Comparison of ENCODE assay signal across 9 cellular contexts in the genomic region with DNA sequence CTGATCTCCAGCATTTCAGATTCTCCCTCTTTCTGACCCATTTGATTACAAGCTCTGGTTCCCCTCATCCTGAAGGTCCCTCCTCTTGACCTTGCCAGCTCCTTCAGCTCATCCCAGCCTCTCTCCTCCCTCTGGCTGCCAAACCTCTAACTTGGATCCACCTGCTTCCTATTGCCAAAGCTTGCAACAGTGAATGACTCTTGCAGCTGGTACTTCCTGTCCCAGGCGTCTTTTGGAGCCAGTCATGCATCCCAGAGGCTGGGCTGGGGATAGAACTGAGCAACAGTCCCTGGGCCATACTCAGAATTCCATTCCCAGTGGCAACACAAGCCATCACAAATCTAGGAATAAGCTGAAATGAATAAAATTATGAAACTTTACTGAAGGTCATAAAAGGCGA. TPM values are rescaled to one million over a fixed set of nuclear protein-coding genes. Genes with fewer than 3 reads are reported as not detected.
DNase-seq lines count a peak whose midpoint lies in the region; ATAC-seq, FAIRE-seq and TF ChIP-seq lines count a peak whose summit lies in the region.
"Had no signal": no experiment of that assay in that cellular context is flagged by ENCODE, and none has a peak within 500 bp of the region (broad histone marks: within the 10 kb centered on the region; RNA-seq: fewer than 3 reads in every experiment).

No MANE protein-coding gene starts in this region.

- TF ChIP-seq EP300 in SK-N-SH (IDR thresholded peaks at IDR 0.05; ENCODE audit: borderline replicate concordance in 1 of 2, low read depth in 1 of 2, low read length in 1 of 2), result no peak

- no peak for TF ChIP-seq RAD21 in SK-N-SH (IDR thresholded peaks at IDR 0.05; ENCODE audit: low read length)

- peaks cover 5% of the 10 kb centered on the region for H3F3A ChIP-seq in SK-N-SH (replicated peaks; ENCODE audit: insufficient read depth)

- H3K9me3 Mint-ChIP-seq in activated CD8-positive, alpha-beta memory T cell treated with anti-CD3 and anti-CD28 coated beads, Interleukin-2, amount 10 ng/mL, durations not matched to agents 7 days and 5 days (ENCODE audit: low read depth), result peaks cover 2% of the 10 kb centered on the region
- H3K9me3 Mint-ChIP-seq in endothelial cell (ENCODE audit: unreplicated experiment), result no peaks in the 10 kb centered on the region
- peaks cover 6% of the 10 kb centered on the region for H3K9me3 Mint-ChIP-seq in type B pancreatic cell

- FAIRE-seq in urothelium cell line (lab: Jason Lieb, UNC), result no peak

- H3K9me3 ChIP-seq in SK-N-SH, result no peaks in the 10 kb centered on the region
- H3K9me3 ChIP-seq: lower lobe of right lung had no signal

- CTCF ChIA-PET in activated CD8-positive, alpha-beta memory T cell treated with anti-CD3 and anti-CD28 coated beads, Interleukin-2, amount 10 ng/mL, durations not matched to agents 7 days and 5 days (lab: Charles Lee), result interaction anchor here (0.7 to 1.3 kb wide), 4 partner anchors 10 to 121 kb away, joined by 3 to 8 read pairs (median 4); no protein-coding TSS in a partner anchor
- CTCF ChIA-PET in SK-N-SH (lab: Yijun Ruan, JAX), result interaction anchor here (0.9 to 2.0 kb wide), 5 partner anchors 10 to 121 kb away, joined by 3 to 7 read pairs (median 4); a partner anchor contains a TSS

- peaks cover 21% of the 10 kb centered on the region for H3K4me1 Mint-ChIP-seq in activated CD8-positive, alpha-beta memory T cell treated with anti-CD3 and anti-CD28 coated beads, Interleukin-2, amount 10 ng/mL, durations not matched to agents 7 days and 5 days
- H3K4me1 Mint-ChIP-seq in endothelial cell (ENCODE audit: unreplicated experiment) (peaks cover 12% of the 10 kb centered on the region), type B pancreatic cell (ENCODE audit: unreplicated experiment) (no peaks in the 10 kb centered on the region)

- H3K27ac Mint-ChIP-seq in activated CD8-positive, alpha-beta memory T cell treated with anti-CD3 and anti-CD28 coated beads, Interleukin-2, amount 10 ng/mL, durations not matched to agents 7 days and 5 days, result peak overlapping the region; percentile 32
- no peak overlapping the region for H3K27ac Mint-ChIP-seq in endothelial cell (ENCODE audit: unreplicated experiment)
- H3K27ac Mint-ChIP-seq in type B pancreatic cell, result no peak overlapping the region

- no peaks in the 10 kb centered on the region for H3K27me3 ChIP-seq in SK-N-SH (ENCODE audit: insufficient read depth)

- H3K27me3 Mint-ChIP-seq in activated CD8-positive, alpha-beta memory T cell treated with anti-CD3 and anti-CD28 coated beads, Interleukin-2, amount 10 ng/mL, durations not matched to agents 7 days and 5 days, result peaks cover 2% of the 10 kb centered on the region
- H3K27me3 Mint-ChIP-seq in endothelial cell (ENCODE audit: unreplicated experiment) (peaks cover 2% of the 10 kb centered on the region), type B pancreatic cell (peaks cover 3% of the 10 kb centered on the region)

- H3K36me3 ChIP-seq in SK-N-SH (replicated peaks in 1 of 2; ENCODE audit: control insufficient read depth in 1 of 2, insufficient read depth in 2 of 2, low read length in 1 of 2), result no peaks in the 10 kb centered on the region
- H3K36me3 ChIP-seq: lower lobe of right lung had no signal

- POLR2A ChIA-PET in SK-N-SH (lab: Yijun Ruan, JAX), result no interaction called here

- peaks cover 2% of the 10 kb centered on the region for H3K36me3 Mint-ChIP-seq in activated CD8-positive, alpha-beta memory T cell treated with anti-CD3 and anti-CD28 coated beads, Interleukin-2, amount 10 ng/mL, durations not matched to agents 7 days and 5 days
- H3K36me3 Mint-ChIP-seq in endothelial cell (ENCODE audit: low read depth, unreplicated experiment) (no peaks in the 10 kb centered on the region), type B pancreatic cell (no peaks in the 10 kb centered on the region)

- WGBS in SK-N-SH (ENCODE audit: low lambda C conversion rate), result 49% methylated on average over 2 of the region's 2 CpGs

- H3K4me2 ChIP-seq in SK-N-SH, result peak overlapping the region; percentile 18; the same call in 1 of the 2 replicates

- no peak for ATAC-seq in activated CD8-positive, alpha-beta memory T cell treated with anti-CD3 and anti-CD28 coated beads, Interleukin-2, amount 10 ng/mL, durations not matched to agents 7 days and 5 days
- ATAC-seq in GM21423 (IDR thresholded peaks at IDR 0.05; ENCODE audit: unreplicated experiment), result no peak

- H2AFZ ChIP-seq in SK-N-SH (ENCODE audit: low read depth), result peak overlapping the region; percentile 14; the same call in 1 of the 2 replicates

- H4K20me1 ChIP-seq in SK-N-SH (ENCODE audit: insufficient read depth), result no peaks in the 10 kb centered on the region

- no peak overlapping the region for H3K4me3 ChIP-seq in SK-N-SH (ENCODE audit: low read depth in 2 of 2, low read length in 1 of 2)
- H3K4me3 ChIP-seq in fibroblast of villous mesenchyme (ENCODE audit: low read depth, low read length), result no peak overlapping the region
- H3K4me3 ChIP-seq: lower lobe of right lung had no signal

- TF ChIP-seq CTCF in SK-N-SH (IDR thresholded peaks at IDR 0.05) (no peak), fibroblast of villous mesenchyme (IDR thresholded peaks at IDR 0.05; ENCODE audit: insufficient read depth, low read depth, low read length) (no peak), endothelial cell (IDR thresholded peaks at IDR 0.05; ENCODE audit: unreplicated experiment) (no peak), type B pancreatic cell (conservative IDR thresholded peaks at IDR 0.05) (no peak)

- H3K9ac ChIP-seq in SK-N-SH, result no peak overlapping the region

- no peak for DNase-seq in activated CD8-positive, alpha-beta memory T cell treated with anti-CD3 and anti-CD28 coated beads, Interleukin-2, amount 10 ng/mL, durations not matched to agents 7 days and 5 days
- DNase-seq in activated CD8-positive, alpha-beta memory T cell treated with anti-CD3 and anti-CD28 coated beads for 24 hours, result no peak
- DNase-seq in SK-N-SH (no peak), fibroblast of villous mesenchyme (ENCODE audit: low read depth) (peak; percentile 44), urothelium cell line (ENCODE audit: low spot score) (peak; percentile 17), endothelial cell (ENCODE audit: low spot score) (no peak), type B pancreatic cell (ENCODE audit: extremely low spot score, unreplicated experiment) (no peak)
- DNase-seq: lower lobe of right lung had no signal

- H3K27ac ChIP-seq in SK-N-SH (ENCODE audit: low read depth in 2 of 2, low read length in 1 of 2), result peak overlapping the region; percentile 23 to 69; a peak in 3 of 4 replicates
- H3K27ac ChIP-seq: lower lobe of right lung had no signal

- H3K4me1 ChIP-seq in SK-N-SH (ENCODE audit: control insufficient read depth in 1 of 2, insufficient read depth in 2 of 2, low read depth in 1 of 2, low read length in 1 of 2), result peaks cover 0 to 13% of the 10 kb centered on the region in 2 experiments; a peak in 2 of 4 replicates
- H3K4me1 ChIP-seq: lower lobe of right lung had no signal

- H3K4me3 Mint-ChIP-seq in activated CD8-positive, alpha-beta memory T cell treated with anti-CD3 and anti-CD28 coated beads, Interleukin-2, amount 10 ng/mL, durations not matched to agents 7 days and 5 days, result no peak overlapping the region
- no peak overlapping the region for H3K4me3 Mint-ChIP-seq in endothelial cell (ENCODE audit: unreplicated experiment)
- H3K4me3 Mint-ChIP-seq in type B pancreatic cell, result no peak overlapping the region

- no peaks in the 10 kb centered on the region for H3K9me2 ChIP-seq in SK-N-SH

- no peaks in the 10 kb centered on the region for H3K79me2 ChIP-seq in SK-N-SH (ENCODE audit: insufficient read depth)

TF ChIP-seq in SK-N-SH, 30 proteins besides CTCF, POLR2A, EP300 and RAD21:
- no peak; the same call in 1 of the 2 replicates for TF ChIP-seq FOSL2 (IDR thresholded peaks at IDR 0.05; ENCODE audit: borderline replicate concordance, low read depth)
- peak; percentile 55 for TF ChIP-seq TCF12 (IDR thresholded peaks at IDR 0.05)
- TF ChIP-seq NFIC (IDR thresholded peaks at IDR 0.05; ENCODE audit: borderline replicate concordance), result peak; percentile 29; the same call in 1 of the 2 replicates

RNA-seq across cellular contexts. Expression of a gene that starts 27.7 kb away (rescaled TPM):
- total RNA-seq in activated CD8-positive, alpha-beta memory T cell treated with anti-CD3 and anti-CD28 coated beads, Interleukin-2, amount 10 ng/mL, durations not matched to agents 7 days and 5 days, result not detected
- polyA plus RNA-seq in SK-N-SH (2012; rRNA removed), result 10.7 and 12.5 TPM in 2 replicates
- 3.8 and 5.7 TPM in 2 replicates for polyA plus RNA-seq in SK-N-SH (2012; cell fraction: cytosol; rRNA removed)
- 42.6 and 46.9 TPM in 2 replicates for polyA plus RNA-seq in SK-N-SH (2012; cell fraction: nucleus; rRNA removed)
- total RNA-seq in fibroblast of villous mesenchyme (62.2 and 73.4 TPM in 2 replicates), endothelial cell (ENCODE audit: unreplicated experiment) (1.5 TPM), type B pancreatic cell (ENCODE audit: low replicate concordance) (0.52 and 1.1 TPM in 2 replicates)

Comparison
In these comparisons a context has a peak if more than half of its experiments do, and no peak if none do; other contexts are left out.
1. DNase-seq: peak in fibroblast of villous mesenchyme (single experiment) and urothelium cell line (single experiment); none in activated CD8-positive, alpha-beta memory T cell treated with anti-CD3 and anti-CD28 coated beads, Interleukin-2, amount 10 ng/mL, durations not matched to agents 7 days and 5 days (single experiment), activated CD8-positive, alpha-beta memory T cell treated with anti-CD3 and anti-CD28 coated beads for 24 hours (single experiment), SK-N-SH (single experiment), endothelial cell (single experiment) and type B pancreatic cell (single experiment).
2. RNA of a gene that starts 27.7 kb away (total RNA-seq): 62.2 to 73.4 TPM in fibroblast of villous mesenchyme; 1.5 TPM in endothelial cell (single experiment), 0.52 to 1.1 TPM in type B pancreatic cell and not detected in activated CD8-positive, alpha-beta memory T cell treated with anti-CD3 and anti-CD28 coated beads, Interleukin-2, amount 10 ng/mL, durations not matched to agents 7 days and 5 days; every median in the first group is over 10 times any median in the second.